Comparison of ENCODE assay signal across 6 cellular contexts in the genomic region with DNA sequence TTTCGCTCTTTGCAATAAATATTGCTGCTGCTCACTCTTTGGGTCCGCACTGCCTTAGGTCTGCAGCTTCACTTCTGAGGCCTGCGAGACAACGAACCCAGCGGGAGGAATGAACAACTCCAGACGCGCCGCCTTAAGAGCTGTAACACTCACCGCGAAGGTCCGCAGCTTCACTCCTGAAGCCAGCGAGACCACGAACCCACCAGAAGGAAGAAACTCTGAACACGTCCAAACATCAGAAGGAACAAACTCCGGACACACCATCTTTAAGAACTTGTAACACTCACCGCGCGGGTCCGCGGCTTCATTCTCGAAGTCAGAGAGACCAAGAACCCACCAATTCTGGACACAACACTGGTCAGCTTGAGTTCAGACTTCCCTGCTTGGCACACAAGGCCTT.
DNase-seq lines count a peak whose midpoint lies in the region; ATAC-seq and TF ChIP-seq lines count a peak whose summit lies in the region.
"Not testable (repeated sequence)": the region's sequence is repeated elsewhere in the genome, so short reads cannot be mapped to it uniquely, and the experiment has no call there.

No MANE protein-coding gene starts in this region.

- H3K4me3 Mint-ChIP-seq in activated CD8-positive, alpha-beta T cell treated with anti-CD3 and anti-CD28 coated beads, Interleukin-2, amount 10 ng/mL, durations not matched to agents 7 days and 5 days; neural crest cell; stimulated activated memory B cell treated with anti-CD40 and anti-IgM and Interleukin-4, amounts not matched to agents 10 μg/mL and 1 μg/mL and 100 μg/mL, for 72 hours: not testable (repeated sequence)

- peak; percentile 14 for DNase-seq in activated CD8-positive, alpha-beta T cell treated with anti-CD3 and anti-CD28 coated beads, Interleukin-2, amount 10 ng/mL, durations not matched to agents 7 days and 5 days
- DNase-seq in coronary artery (ENCODE audit: low spot score) (peak; percentile 24), mucosa of gallbladder (ENCODE audit: low spot score) (peak; percentile 7)
- not testable (repeated sequence) for DNase-seq in neural crest cell (ENCODE audit: low read depth, low spot score)

- POLR2A ChIA-PET in activated CD8-positive, alpha-beta T cell treated with anti-CD3 and anti-CD28 coated beads, Interleukin-2, amount 10 ng/mL, durations not matched to agents 7 days and 5 days (lab: Charles Lee): not testable (repeated sequence)

- H3K4me3 ChIP-seq in OCI-LY3 (ENCODE audit: low read length); coronary artery: not testable (repeated sequence)

- H3K27ac ChIP-seq in OCI-LY3 (ENCODE audit: low read length): peak overlapping the region; percentile 88; the same call in 1 of the 2 replicates
- not testable (repeated sequence) for H3K27ac ChIP-seq in coronary artery

- not testable (repeated sequence) for H3K36me3 Mint-ChIP-seq in activated CD8-positive, alpha-beta T cell treated with anti-CD3 and anti-CD28 coated beads, Interleukin-2, amount 10 ng/mL, durations not matched to agents 7 days and 5 days (ENCODE audit: low read depth); neural crest cell (ENCODE audit: low read depth); stimulated activated memory B cell treated with anti-CD40 and anti-IgM and Interleukin-4, amounts not matched to agents 10 μg/mL and 1 μg/mL and 100 μg/mL, for 72 hours

- not testable (repeated sequence) for H3K4me2 ChIP-seq in OCI-LY3 (ENCODE audit: low read length)

- peaks cover 31% of the 10 kb centered on the region for H3K4me1 Mint-ChIP-seq in activated CD8-positive, alpha-beta T cell treated with anti-CD3 and anti-CD28 coated beads, Interleukin-2, amount 10 ng/mL, durations not matched to agents 7 days and 5 days (ENCODE audit: low read depth)
- peaks cover 24% of the 10 kb centered on the region for H3K4me1 Mint-ChIP-seq in neural crest cell
- H3K4me1 Mint-ChIP-seq in stimulated activated memory B cell treated with anti-CD40 and anti-IgM and Interleukin-4, amounts not matched to agents 10 μg/mL and 1 μg/mL and 100 μg/mL, for 72 hours: peaks cover 43% of the 10 kb centered on the region

- H3K79me2 ChIP-seq in OCI-LY3 (ENCODE audit: low read length): not testable (repeated sequence)

- H3K27me3 ChIP-seq in OCI-LY3 (ENCODE audit: low read depth, low read length): not testable (repeated sequence)

- not testable (repeated sequence) for H3K36me3 ChIP-seq in OCI-LY3 (replicated peaks; ENCODE audit: low read depth, low read length)

- not testable (repeated sequence) for H3K9me3 ChIP-seq in OCI-LY3 (ENCODE audit: insufficient read depth, low read length)

- not testable (repeated sequence) for H4K20me1 ChIP-seq in OCI-LY3 (ENCODE audit: insufficient read depth, low read length)

- TF ChIP-seq CTCF in OCI-LY3 (IDR thresholded peaks at IDR 0.05; ENCODE audit: low read depth, low read length); coronary artery (IDR thresholded peaks at IDR 0.05); neural crest cell (conservative IDR thresholded peaks at IDR 0.05): not testable (repeated sequence)

- not testable (repeated sequence) for H2AFZ ChIP-seq in OCI-LY3 (ENCODE audit: low read depth, low read length)

- peaks cover 49% of the 10 kb centered on the region for H3K4me1 ChIP-seq in OCI-LY3 (ENCODE audit: low read length)

- H3K9me3 Mint-ChIP-seq in activated CD8-positive, alpha-beta T cell treated with anti-CD3 and anti-CD28 coated beads, Interleukin-2, amount 10 ng/mL, durations not matched to agents 7 days and 5 days (ENCODE audit: insufficient read depth); neural crest cell; stimulated activated memory B cell treated with anti-CD40 and anti-IgM and Interleukin-4, amounts not matched to agents 10 μg/mL and 1 μg/mL and 100 μg/mL, for 72 hours: not testable (repeated sequence)

- not testable (repeated sequence) for H3K27ac Mint-ChIP-seq in activated CD8-positive, alpha-beta T cell treated with anti-CD3 and anti-CD28 coated beads, Interleukin-2, amount 10 ng/mL, durations not matched to agents 7 days and 5 days
- peak overlapping the region; percentile 86 for H3K27ac Mint-ChIP-seq in neural crest cell (ENCODE audit: unreplicated experiment)
- H3K27ac Mint-ChIP-seq in stimulated activated memory B cell treated with anti-CD40 and anti-IgM and Interleukin-4, amounts not matched to agents 10 μg/mL and 1 μg/mL and 100 μg/mL, for 72 hours: peak overlapping the region; percentile 7

- not testable (repeated sequence) for H3K9ac ChIP-seq in OCI-LY3 (ENCODE audit: low read length)

- CTCF ChIA-PET in activated CD8-positive, alpha-beta T cell treated with anti-CD3 and anti-CD28 coated beads, Interleukin-2, amount 10 ng/mL, durations not matched to agents 7 days and 5 days (lab: Charles Lee): interaction anchor here (4.7 kb wide), 1 partner anchor 29 kb away, joined by 34 read pairs; no protein-coding TSS in a partner anchor

- H3K27me3 Mint-ChIP-seq in activated CD8-positive, alpha-beta T cell treated with anti-CD3 and anti-CD28 coated beads, Interleukin-2, amount 10 ng/mL, durations not matched to agents 7 days and 5 days (ENCODE audit: low read depth); neural crest cell (ENCODE audit: low read depth); stimulated activated memory B cell treated with anti-CD40 and anti-IgM and Interleukin-4, amounts not matched to agents 10 μg/mL and 1 μg/mL and 100 μg/mL, for 72 hours: not testable (repeated sequence)

- ATAC-seq in activated CD8-positive, alpha-beta T cell treated with anti-CD3 and anti-CD28 coated beads, Interleukin-2, amount 10 ng/mL, durations not matched to agents 7 days and 5 days; stimulated activated memory B cell treated with anti-CD40 and anti-IgM and Interleukin-4, amounts not matched to agents 10 μg/mL and 1 μg/mL and 100 μg/mL, for 72 hours: not testable (repeated sequence)
